ENCODE assay signal across 1 cellular context in the genomic region with DNA sequence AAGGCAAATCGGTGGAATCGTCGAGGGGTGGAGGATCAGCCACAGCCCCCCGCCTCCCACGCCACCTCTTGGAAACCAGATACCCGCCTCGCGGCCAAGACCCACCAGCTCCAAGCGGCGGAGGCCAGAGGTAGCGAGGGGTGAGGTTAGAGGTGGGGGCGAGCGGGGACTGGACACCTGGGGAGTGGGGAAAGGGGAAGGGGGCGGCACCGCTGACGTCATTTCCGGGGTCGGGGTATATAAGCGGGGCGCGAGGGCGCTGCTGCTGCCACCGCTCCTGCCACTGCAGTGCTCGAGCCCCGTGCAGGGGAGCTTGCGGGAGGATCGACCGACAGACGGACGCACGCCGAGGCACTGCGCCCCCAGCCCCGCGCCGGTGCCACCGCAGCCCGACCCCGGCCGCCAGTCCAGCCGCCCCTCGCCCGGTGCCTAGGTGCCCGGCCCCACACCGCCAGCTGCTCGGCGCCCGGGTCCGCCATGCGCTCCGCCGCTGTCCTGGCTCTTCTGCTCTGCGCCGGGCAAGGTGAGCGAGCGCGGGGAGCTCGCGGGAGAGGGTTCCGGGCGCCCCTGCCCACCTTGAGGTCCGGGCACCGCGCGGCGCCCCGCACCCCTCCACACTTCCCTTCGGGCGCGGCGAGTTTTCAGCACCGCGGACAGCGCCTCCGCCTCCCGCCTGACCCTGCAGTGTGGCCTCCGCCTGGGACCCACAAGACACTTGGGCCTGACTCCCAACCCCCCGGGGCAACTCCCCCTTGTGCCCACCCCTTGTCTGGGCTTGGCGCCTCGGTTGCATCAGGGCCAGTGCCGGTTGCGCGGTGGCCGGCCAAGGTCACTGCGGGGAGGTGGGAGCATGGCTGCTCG.
TF ChIP-seq lines count a peak whose summit lies in the region.

TSS of gene CHGA (plus strand) at position 268 of the 861 bp plus-strand sequence. CDS start at position 478, 210 bp downstream.

TF ChIP-seq in HepG2, 621 proteins besides CTCF, POLR2A, EP300 and RAD21 (continued from another document):
- TF ChIP-seq ZNF407 (CRISPR knock-in tag; IDR thresholded peaks at IDR 0.05; ENCODE audit: not compliant biosample characterization) (peak; percentile 38), PAX8 (CRISPR knock-in tag; IDR thresholded peaks at IDR 0.05; ENCODE audit: borderline replicate concordance) (peak; percentile 76; the same call in 1 of the 2 replicates), ZNF331 (CRISPR knock-in tag; IDR thresholded peaks at IDR 0.05) (peak; percentile 95), ZBED4 (CRISPR knock-in tag; IDR thresholded peaks at IDR 0.05; ENCODE audit: borderline replicate concordance) (peak; percentile 85), ZMAT3 (CRISPR knock-in tag; conservative IDR thresholded peaks at IDR 0.05) (peak; percentile 98), MAFG (CRISPR knock-in tag; IDR thresholded peaks at IDR 0.05) (no peak), ZFP90 (CRISPR knock-in tag; IDR thresholded peaks at IDR 0.05; ENCODE audit: borderline replicate concordance) (peak; percentile 89; the same call in 1 of the 2 replicates), ZNF772 (CRISPR knock-in tag; IDR thresholded peaks at IDR 0.05) (peak; percentile 72; the same call in 1 of the 2 replicates), ZNF629 (CRISPR knock-in tag; conservative IDR thresholded peaks at IDR 0.05) (0 out of 2 replicates have a peak, but pooled peaks have one; percentile 34)
